8 cellular contexts compared by ENCODE assay signal in the genomic region with DNA sequence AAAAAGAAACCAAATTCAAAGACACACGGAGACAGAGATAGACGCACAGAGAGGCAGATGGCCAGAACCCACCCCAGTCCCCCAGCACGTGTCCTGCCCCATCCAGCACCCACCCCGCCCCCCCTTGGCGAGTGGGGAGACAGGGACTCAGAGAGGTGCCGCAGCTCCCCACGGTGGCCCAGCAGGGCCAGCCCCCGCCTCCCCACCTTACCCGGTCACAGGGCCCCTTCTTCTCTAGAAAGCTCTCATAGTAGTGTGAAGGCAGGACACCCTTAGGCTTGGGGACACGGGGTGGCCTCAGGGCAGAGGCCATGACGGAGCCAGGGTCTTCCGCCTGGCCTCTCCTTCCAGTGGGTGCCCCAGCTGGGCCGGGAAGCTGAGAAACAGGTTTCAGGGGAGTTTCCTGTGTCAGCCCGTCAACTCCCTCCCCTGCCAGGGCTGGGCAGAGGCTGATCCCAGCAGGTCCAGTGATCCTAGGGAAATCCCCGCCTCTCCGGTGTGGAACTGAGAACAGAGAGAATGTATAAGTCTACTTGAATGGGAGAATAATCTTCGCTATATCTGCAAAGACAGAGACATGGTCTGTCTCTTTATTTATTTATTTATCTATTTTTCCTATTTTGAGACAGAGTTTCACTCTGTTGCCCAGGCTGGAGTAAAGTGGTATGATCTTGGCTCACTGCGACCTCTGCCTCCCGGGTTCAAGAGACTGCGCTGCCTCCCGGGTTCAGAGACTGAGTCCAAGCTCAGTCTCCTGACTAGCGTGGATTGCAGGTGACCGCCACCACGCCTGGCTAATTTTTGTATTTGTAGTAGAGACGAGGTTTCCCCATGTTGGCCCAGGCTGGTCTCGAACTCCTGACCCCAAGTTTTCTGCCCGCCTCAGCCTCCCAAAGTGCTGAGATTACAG. TPM values are rescaled to one million over a fixed set of nuclear protein-coding genes. Genes with fewer than 3 reads are reported as not detected.
DNase-seq lines count a peak whose midpoint lies in the region; TF ChIP-seq lines count a peak whose summit lies in the region.

A gene with protein sequence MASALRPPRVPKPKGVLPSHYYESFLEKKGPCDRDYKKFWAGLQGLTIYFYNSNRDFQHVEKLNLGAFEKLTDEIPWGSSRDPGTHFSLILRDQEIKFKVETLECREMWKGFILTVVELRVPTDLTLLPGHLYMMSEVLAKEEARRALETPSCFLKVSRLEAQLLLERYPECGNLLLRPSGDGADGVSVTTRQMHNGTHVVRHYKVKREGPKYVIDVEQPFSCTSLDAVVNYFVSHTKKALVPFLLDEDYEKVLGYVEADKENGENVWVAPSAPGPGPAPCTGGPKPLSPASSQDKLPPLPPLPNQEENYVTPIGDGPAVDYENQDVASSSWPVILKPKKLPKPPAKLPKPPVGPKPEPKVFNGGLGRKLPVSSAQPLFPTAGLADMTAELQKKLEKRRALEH (minus strand): TSS at position 387 of the 910 bp plus-strand sequence. CDS start 74 bp downstream, at position 313.

- no peaks in the 10 kb centered on the region for H3K36me3 ChIP-seq in stomach smooth muscle (ENCODE audit: control insufficient read depth in 2 of 2, insufficient read depth in 2 of 2, low read length in 2 of 2)

- intact Hi-C loops in MCF 10A (cut with micrococcal nuclease), result no loop called here

- H3K4me3 ChIP-seq in stomach smooth muscle (ENCODE audit: low read length in 2 of 2), result peak within 1 kb of the TSS; percentile 72 to 73

- POLR2A ChIA-PET in MCF 10A (lab: Yijun Ruan, JAX), result interaction anchor here (0.5 to 1.5 kb wide), 14 partner anchors 19 to 403 kb away, joined by 3 to 6 read pairs (median 3); partner anchors contain the start of genes CHAF1A, PIAS4 and YJU2

- H3K27me3 Mint-ChIP-seq in MCF 10A (ENCODE audit: insufficient read depth, unreplicated experiment), result no peaks in the 10 kb centered on the region

- H3K9ac ChIP-seq in stomach smooth muscle (ENCODE audit: low read length in 2 of 2), result peak within 1 kb of the TSS; percentile 61 to 66

- H3K36me3 Mint-ChIP-seq in MCF 10A (ENCODE audit: insufficient read depth, unreplicated experiment), result peaks cover 15% of the 10 kb centered on the region

- H3K4me3 Mint-ChIP-seq in MCF 10A (ENCODE audit: unreplicated experiment), result peak within 1 kb of the TSS; percentile 82

- peak; percentile 28 for DNase-seq in DMS153 treated with DMSO at 0.1 percent for 48 hours (lab: John Stamatoyannopoulos, UW; ENCODE audit: unreplicated experiment)
- peak; percentile 78 for DNase-seq in NCI-H510A treated with DMSO at 0.1 percent for 48 hours (lab: John Stamatoyannopoulos, UW)
- peak; percentile 52 for DNase-seq in MCF 10A (ENCODE audit: unreplicated experiment)
- DNase-seq in left kidney (ENCODE audit: low read depth, low spot score), result peak; percentile 75
- DNase-seq in GM20000 (ENCODE audit: low spot score), result no peak
- DNase-seq in cerebellar nuclear complex (lab: John Stamatoyannopoulos, UW), result no peak
- DNase-seq in NCI-H345 treated with DMSO at 0.1 percent for 48 hours (lab: John Stamatoyannopoulos, UW; ENCODE audit: unreplicated experiment), result no peak

- TF ChIP-seq CTCF in MCF 10A (IDR thresholded peaks at IDR 0.05; ENCODE audit: unreplicated experiment) (no peak), GM20000 (IDR thresholded peaks at IDR 0.05; ENCODE audit: extremely low read depth, missing control alignments) (no peak)

- H3K9me3 Mint-ChIP-seq in MCF 10A (ENCODE audit: unreplicated experiment), result peaks cover 15% of the 10 kb centered on the region

- BruUV-seq in MCF 10A (replicated peaks; lab: Mats Ljungman, UMichigan), result no TSS peak

- CTCF ChIA-PET in MCF 10A (lab: Yijun Ruan, JAX), result interaction anchor here (0.6 to 3.1 kb wide), 6 partner anchors 14 to 72 kb away, joined by 3 to 20 read pairs (median 3); no protein-coding TSS in a partner anchor

- no peaks in the 10 kb centered on the region for H3K27me3 ChIP-seq in stomach smooth muscle (ENCODE audit: control insufficient read depth in 1 of 2, insufficient read depth in 2 of 2, low read length in 2 of 2)

- H3K27ac Mint-ChIP-seq in MCF 10A (ENCODE audit: low read depth, unreplicated experiment), result peak within 1 kb of the TSS; percentile 82

- peaks cover 18% of the 10 kb centered on the region for H3K4me1 ChIP-seq in stomach smooth muscle (ENCODE audit: control insufficient read depth, insufficient read depth, low read length)

- no peak within 1 kb of the TSS for H3K27ac ChIP-seq in stomach smooth muscle (ENCODE audit: low read length)

- H3K9me3 ChIP-seq in stomach smooth muscle (ENCODE audit: control insufficient read depth in 2 of 2, low read length in 2 of 2), result no peaks in the 10 kb centered on the region

- H3K4me1 Mint-ChIP-seq in MCF 10A (ENCODE audit: insufficient read depth, unreplicated experiment), result peaks cover 10% of the 10 kb centered on the region

RNA-seq across cellular contexts. Expression of the gene that starts here (rescaled TPM):
- total RNA-seq in MCF 10A (2022), result 14.8 and 20.3 TPM in 2 replicates

Comparison
In these comparisons a context has a peak if more than half of its experiments do, and no peak if none do; other contexts are left out.
1. DNase-seq: peak in DMS153 treated with DMSO at 0.1 percent for 48 hours (single experiment), NCI-H510A treated with DMSO at 0.1 percent for 48 hours (single experiment), MCF 10A (single experiment) and left kidney (single experiment); none in GM20000 (single experiment), cerebellar nuclear complex (0 of 2) and NCI-H345 treated with DMSO at 0.1 percent for 48 hours (single experiment).